Comparison of ENCODE assay signal across 26 cellular contexts in the genomic region with DNA sequence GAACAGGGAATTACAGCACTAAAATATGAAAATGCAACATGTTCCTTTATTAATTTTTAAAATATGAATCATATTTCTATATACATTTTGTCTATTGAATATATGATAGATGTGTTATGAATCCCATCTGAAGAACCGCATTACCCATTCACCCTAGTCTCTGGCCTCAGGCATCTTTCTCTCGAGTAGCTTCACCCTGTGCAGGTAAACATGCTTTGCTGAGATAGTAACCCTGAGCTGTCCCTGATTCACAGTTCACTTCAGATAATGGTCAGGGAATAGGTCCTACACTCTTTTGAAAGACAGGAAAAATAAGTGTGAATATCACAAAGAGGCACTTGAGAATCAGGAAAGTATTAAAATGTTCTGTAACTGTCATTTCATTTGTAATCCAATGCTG.
"Had no signal": no experiment of that assay in that cellular context is flagged by ENCODE, and none has a peak within 500 bp of the region (broad histone marks: within the 10 kb centered on the region; RNA-seq: fewer than 3 reads in every experiment).

No MANE protein-coding gene starts in this region.

- H3K4me1 ChIP-seq: SJSA1 had no signal

- H3K27ac Mint-ChIP-seq: IgD-negative memory B cell had no signal

- ATAC-seq: Panc1, PC-3, Right ventricle myocardium inferior had no signal

- H3K4me3 ChIP-seq: MG63, SJSA1, SK-N-MC had no signal

- H3K27ac ChIP-seq: HL-60, RWPE1, SJSA1, SK-N-MC had no signal

- H3K4me1 Mint-ChIP-seq: IgD-negative memory B cell had no signal

- H3K36me3 ChIP-seq: MG63, SJSA1 had no signal

- DNase-seq: KBM-7; MG63; NCI-H1092; NCI-H1105 treated with DMSO at 0.1 percent for 48 hours; NCI-H1417 treated with DMSO at 0.1 percent for 48 hours; NCI-H146; NCI-H1694 treated with DMSO at 0.1 percent for 48 hours; NCI-H1930; NCI-H2081; NCI-H2107; NCI-H2171 treated with DMSO at 0.1 percent for 48 hours; NCI-H345; NCI-H446 treated with DMSO at 0.1 percent for 48 hours; NCI-H510A treated with DMSO at 0.1 percent for 48 hours; NCI-H69; NCI-H774; NK-92 treated with Interleukin-12 subunit alpha and Interleukin-12 subunit beta, amount 100 ng/mL, for 24 hours; PC-3; SHP77 treated with DMSO at 0.1 percent for 48 hours had no signal

- H3K27me3 Mint-ChIP-seq: IgD-negative memory B cell had no signal

- H3K4me3 Mint-ChIP-seq: IgD-negative memory B cell had no signal

- H3K27me3 ChIP-seq: SJSA1 had no signal

- H3K9me3 ChIP-seq: MG63, SJSA1 had no signal
